Comparison of ENCODE assay signal across 8 cellular contexts in the genomic region with DNA sequence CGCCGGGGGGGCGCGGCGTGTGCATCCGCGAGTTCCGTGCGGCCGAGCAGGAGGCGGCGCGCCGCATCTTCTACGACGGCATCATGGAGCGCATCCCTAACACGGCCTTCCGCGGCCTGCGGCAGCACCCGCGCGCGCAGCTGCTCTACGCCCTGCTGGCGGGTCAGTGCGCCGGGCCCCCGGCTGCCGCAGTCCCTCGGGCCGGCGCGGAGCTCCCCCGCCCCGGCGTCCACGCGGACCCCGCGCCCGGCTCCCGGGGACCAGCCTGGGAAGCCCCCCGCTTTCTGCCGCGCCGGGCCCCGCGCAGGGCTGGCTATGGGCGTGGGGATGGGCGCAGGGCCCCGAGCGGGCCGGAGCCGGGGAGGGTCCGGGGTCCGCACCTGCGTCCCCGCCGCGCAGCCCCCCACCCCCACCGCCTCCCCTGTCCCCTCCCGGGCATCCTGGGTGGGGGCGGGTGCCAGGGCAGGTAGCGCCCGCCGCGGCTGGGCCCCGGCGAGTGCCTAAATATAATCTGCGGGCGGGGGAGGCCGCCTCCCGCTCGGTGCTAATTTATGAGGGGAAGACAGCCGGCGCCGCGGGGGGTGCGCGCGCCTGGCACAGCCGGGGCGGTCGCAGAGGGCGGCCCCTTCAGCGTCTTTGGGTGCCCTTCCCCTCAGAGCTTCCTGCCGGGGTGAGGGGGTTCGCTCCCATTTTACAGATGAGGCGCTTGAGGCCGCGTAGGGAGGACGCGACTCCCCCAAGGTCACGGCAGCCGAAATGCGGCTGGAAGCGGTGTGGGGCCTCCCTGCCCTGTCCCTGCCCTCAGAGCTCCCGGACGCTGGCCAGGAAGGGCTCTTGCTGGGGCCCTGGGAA. TPM values are rescaled to one million over a fixed set of nuclear protein-coding genes. Genes with fewer than 3 reads are reported as not detected.
DNase-seq lines count a peak whose midpoint lies in the region; ATAC-seq and TF ChIP-seq lines count a peak whose summit lies in the region.

No MANE protein-coding gene starts in this region.

- CTCF ChIA-PET in activated CD8-positive, alpha-beta T cell treated with anti-CD3 and anti-CD28 coated beads for 36 hours (lab: Charles Lee), result interaction anchor here (1.2 kb wide), 1 partner anchor 59 kb away, joined by 3 read pairs; no protein-coding TSS in a partner anchor

- H3F3A ChIP-seq in GM23338 (replicated peaks; ENCODE audit: low read depth), result 0 out of 2 replicates have a peak, but pooled peaks cover 6% of the 10 kb centered on the region

- peaks cover 37 to 66% (median 44%) of the 10 kb centered on the region in 3 donors for H3K27me3 Mint-ChIP-seq in CD14-positive monocyte (ENCODE audit: low read depth in 3 of 3)
- peaks cover 47% of the 10 kb centered on the region for H3K27me3 Mint-ChIP-seq in GM23338 (ENCODE audit: insufficient read depth, low read depth, poor library complexity)
- peaks cover 21% of the 10 kb centered on the region for H3K27me3 Mint-ChIP-seq in activated CD8-positive, alpha-beta T cell treated with anti-CD3 and anti-CD28 coated beads for 36 hours

- H3K9me3 Mint-ChIP-seq in CD14-positive monocyte (peaks cover 0 to 10% (median 2%) of the 10 kb centered on the region in 7 donors), GM23338 (no peaks in the 10 kb centered on the region)
- no peaks in the 10 kb centered on the region for H3K9me3 Mint-ChIP-seq in activated CD8-positive, alpha-beta T cell treated with anti-CD3 and anti-CD28 coated beads for 36 hours

- no peaks in the 10 kb centered on the region; the same call in 1 of the 2 replicates for H4K20me1 ChIP-seq in GM23338 (replicated peaks; ENCODE audit: insufficient read depth)

- H3K27me3 ChIP-seq in GM23338 (ENCODE audit: insufficient read depth), result peaks cover 62% of the 10 kb centered on the region
- H3K27me3 ChIP-seq in lower lobe of right lung (ENCODE audit: low read depth), result peaks cover 53% of the 10 kb centered on the region

- no peak overlapping the region for H2AFZ ChIP-seq in GM23338

- peaks cover 2% of the 10 kb centered on the region for H3K4me1 Mint-ChIP-seq in CD14-positive monocyte
- peaks cover 4% of the 10 kb centered on the region; the same call in 2 of the 3 replicates for H3K4me1 Mint-ChIP-seq in GM23338
- H3K4me1 Mint-ChIP-seq in activated CD8-positive, alpha-beta T cell treated with anti-CD3 and anti-CD28 coated beads for 36 hours (ENCODE audit: low read depth), result no peaks in the 10 kb centered on the region

- H3K79me2 ChIP-seq in GM23338 (replicated peaks; ENCODE audit: insufficient read depth), result no peaks in the 10 kb centered on the region

- H3K4me3 ChIP-seq in GM23338 (peak overlapping the region; percentile 54), lower lobe of right lung (no peak overlapping the region)

- peak overlapping the region; percentile 78 for H3K4me2 ChIP-seq in GM23338

- intact Hi-C loops in CD14-positive monocyte (cut with micrococcal nuclease) (no loop called here), lower lobe of right lung (cut with DNase I) (no loop called here)
- intact Hi-C loops in activated CD8-positive, alpha-beta T cell treated with anti-CD3 and anti-CD28 coated beads for 36 hours (cut with micrococcal nuclease), result no loop called here

- DNase-seq in CD14-positive monocyte (ENCODE audit: low spot score) (peak; percentile 33), GM23338 (ENCODE audit: low spot score) (peak; percentile 54), lower lobe of right lung (peak; percentile 34), amniotic stem cell (lab: John Stamatoyannopoulos, UW) (no peak), DMS153 treated with DMSO at 0.1 percent for 48 hours (lab: John Stamatoyannopoulos, UW; ENCODE audit: unreplicated experiment) (no peak)
- peak; percentile 36 for DNase-seq in activated CD8-positive, alpha-beta T cell treated with anti-CD3 and anti-CD28 coated beads for 36 hours

- no peaks in the 10 kb centered on the region for H3K36me3 ChIP-seq in GM23338 (ENCODE audit: insufficient read depth)
- H3K36me3 ChIP-seq in lower lobe of right lung, result no peaks in the 10 kb centered on the region

- no peaks in the 10 kb centered on the region for H3K9me3 ChIP-seq in lower lobe of right lung

- TF ChIP-seq CTCF in CD14-positive monocyte (IDR thresholded peaks at IDR 0.05) (no peak), GM23338 (conservative IDR thresholded peaks at IDR 0.05; ENCODE audit: low read depth in 2 of 2) (no peak), lower lobe of right lung (IDR thresholded peaks at IDR 0.05) (no peak)
- TF ChIP-seq CTCF in activated CD8-positive, alpha-beta T cell treated with anti-CD3 and anti-CD28 coated beads for 36 hours (IDR thresholded peaks at IDR 0.05), result no peak

- no peak overlapping the region for H3K27ac Mint-ChIP-seq in CD14-positive monocyte
- H3K27ac Mint-ChIP-seq in GM23338, result no peak overlapping the region
- no peak overlapping the region for H3K27ac Mint-ChIP-seq in activated CD8-positive, alpha-beta T cell treated with anti-CD3 and anti-CD28 coated beads for 36 hours

- ATAC-seq in GM23338 (peak; percentile 3), lower lobe of right lung (no peak), GM19023 (IDR thresholded peaks at IDR 0.05; ENCODE audit: unreplicated experiment) (no peak), GM18861 (IDR thresholded peaks at IDR 0.05; ENCODE audit: unreplicated experiment) (no peak)
- peak; percentile 57 for ATAC-seq in activated CD8-positive, alpha-beta T cell treated with anti-CD3 and anti-CD28 coated beads for 36 hours

- H3K36me3 Mint-ChIP-seq in CD14-positive monocyte (no peaks in the 10 kb centered on the region), GM23338 (ENCODE audit: low read depth) (peaks cover 3% of the 10 kb centered on the region; the same call in 1 of the 3 replicates)
- no peaks in the 10 kb centered on the region for H3K36me3 Mint-ChIP-seq in activated CD8-positive, alpha-beta T cell treated with anti-CD3 and anti-CD28 coated beads for 36 hours (ENCODE audit: low read depth)

- H3K4me3 Mint-ChIP-seq in CD14-positive monocyte (peak overlapping the region in 1 of 2 donors; percentile 62), GM23338 (peak overlapping the region; percentile 61; the same call in 2 of the 3 replicates)
- H3K4me3 Mint-ChIP-seq in activated CD8-positive, alpha-beta T cell treated with anti-CD3 and anti-CD28 coated beads for 36 hours, result no peak overlapping the region

- no peaks in the 10 kb centered on the region for H3K9me2 ChIP-seq in GM23338 (ENCODE audit: insufficient read depth)

- H3K27ac ChIP-seq in GM23338 (ENCODE audit: low read depth) (no peak overlapping the region), lower lobe of right lung (no peak overlapping the region)

- H3K4me1 ChIP-seq in GM23338 (ENCODE audit: insufficient read depth) (no peaks in the 10 kb centered on the region; the same call in 1 of the 2 replicates), lower lobe of right lung (peaks cover 4% of the 10 kb centered on the region)

- POLR2A ChIA-PET in activated CD8-positive, alpha-beta T cell treated with anti-CD3 and anti-CD28 coated beads for 36 hours (lab: Charles Lee), result interaction anchor here (1.4 kb wide), 1 partner anchor 51 kb away, joined by 3 read pairs; a partner anchor contains a TSS

TF ChIP-seq in GM23338, 12 proteins besides CTCF, POLR2A, EP300 and RAD21 (continues in another document):
- no peak for TF ChIP-seq ZNF114 (CRISPR knock-in tag; IDR thresholded peaks at IDR 0.05)
- peak; percentile 5; the same call in 1 of the 2 replicates for TF ChIP-seq CREB1 (CRISPR knock-in tag; IDR thresholded peaks at IDR 0.05; ENCODE audit: low read depth)

RNA-seq across cellular contexts. Expression of a gene that starts 0.8 kb away (rescaled TPM):
- not detected for polyA plus RNA-seq in CD14-positive monocyte
- 7.7 and 9.7 TPM in 2 replicates for total RNA-seq in GM23338 (2014; rRNA removed; shearing (Covaris generic))
- polyA plus RNA-seq in GM23338 (2016; fragmentation: Nextera tagmentation; extraction: Ambion mirVana), result 1.6 and 1.7 TPM in 2 replicates
- total RNA-seq in activated CD8-positive, alpha-beta T cell treated with anti-CD3 and anti-CD28 coated beads for 36 hours, result 1 to 10 TPM; 1.0 to 1.1 TPM
- 0.24 TPM for total RNA-seq in lower lobe of right lung

RNA-seq across cellular contexts. Expression of a gene that starts 51.2 kb away (rescaled TPM):
- polyA plus RNA-seq in CD14-positive monocyte, result 10 to 100 TPM; 10.0 to 10.5 TPM
- total RNA-seq in GM23338 (2014; rRNA removed; shearing (Covaris generic)), result 60.8 and 62.8 TPM in 2 replicates
- polyA plus RNA-seq in GM23338 (2016; fragmentation: Nextera tagmentation; extraction: Ambion mirVana), result 62.2 and 63.3 TPM in 2 replicates
- 10 to 100 TPM; 43.9 to 46.3 TPM for total RNA-seq in activated CD8-positive, alpha-beta T cell treated with anti-CD3 and anti-CD28 coated beads for 36 hours
- 22.6 TPM for total RNA-seq in lower lobe of right lung

Comparison
In these comparisons a context has a peak if more than half of its experiments do, and no peak if none do; other contexts are left out.
1. DNase-seq: peak in CD14-positive monocyte (single experiment), GM23338 (single experiment), activated CD8-positive, alpha-beta T cell treated with anti-CD3 and anti-CD28 coated beads for 36 hours (single experiment) and lower lobe of right lung (single experiment); none in amniotic stem cell (single experiment) and DMS153 treated with DMSO at 0.1 percent for 48 hours (single experiment).
2. ATAC-seq: peak in GM23338 (single experiment) and activated CD8-positive, alpha-beta T cell treated with anti-CD3 and anti-CD28 coated beads for 36 hours (single experiment); none in lower lobe of right lung (0 of 2), GM19023 (single experiment) and GM18861 (single experiment).